ENCODE assay signal across 16 cellular contexts in the genomic region with DNA sequence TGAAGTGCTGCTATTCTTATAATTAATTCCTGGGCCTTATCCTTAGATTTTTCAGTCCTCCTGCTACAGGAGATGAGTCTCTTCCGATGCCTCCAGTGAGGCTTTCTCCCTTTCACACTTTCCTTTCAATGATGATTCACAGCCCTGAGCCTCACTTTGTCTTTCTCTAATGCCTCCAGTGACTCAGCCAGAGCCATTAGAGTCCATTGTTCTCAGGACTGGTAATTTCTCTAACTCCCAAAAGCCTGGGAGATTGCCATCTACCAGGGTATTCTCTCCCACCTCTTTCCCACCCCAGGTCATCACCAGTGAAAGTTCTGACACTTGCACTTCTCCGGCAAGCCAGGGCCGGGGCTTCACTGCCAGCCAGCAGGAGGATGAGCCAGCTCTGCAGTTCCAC. TPM values are rescaled to one million over a fixed set of nuclear protein-coding genes. Genes with fewer than 3 reads are reported as not detected.
DNase-seq lines count a peak whose midpoint lies in the region; ATAC-seq, FAIRE-seq and TF ChIP-seq lines count a peak whose summit lies in the region.
"Had no signal": no experiment of that assay in that cellular context is flagged by ENCODE, and none has a peak within 500 bp of the region (broad histone marks: within the 10 kb centered on the region; RNA-seq: fewer than 3 reads in every experiment).

No MANE protein-coding gene starts in this region.

- no peaks in the 10 kb centered on the region for H3K9me3 Mint-ChIP-seq in endothelial cell (ENCODE audit: unreplicated experiment)
- H3K9me3 Mint-ChIP-seq: natural killer cell treated with Interleukin-12 subunit alpha and Interleukin-12 subunit beta and Interleukin-15 and Interleukin-18, amount 100 ng/mL, for 72 hours had no signal

- no peaks in the 10 kb centered on the region for H3K79me2 ChIP-seq in GM23248 (ENCODE audit: insufficient read depth)

- no peak for TF ChIP-seq POLR2A in testis (IDR thresholded peaks at IDR 0.05)

- FAIRE-seq in RCC 7860 (lab: Jason Lieb, UNC), result no peak
- FAIRE-seq: G401.6, TTC549 had no signal

- no peaks in the 10 kb centered on the region for H3K36me3 Mint-ChIP-seq in endothelial cell (ENCODE audit: low read depth, unreplicated experiment)
- H3K36me3 Mint-ChIP-seq: natural killer cell treated with Interleukin-12 subunit alpha and Interleukin-12 subunit beta and Interleukin-15 and Interleukin-18, amount 100 ng/mL, for 72 hours had no signal

- no peak overlapping the region for H3K4me2 ChIP-seq in GM23248 (ENCODE audit: unreplicated experiment)

- no peaks in the 10 kb centered on the region for H3K9me2 ChIP-seq in GM23248 (ENCODE audit: insufficient read depth)

- H3K4me1 ChIP-seq in GM23248 (ENCODE audit: insufficient read depth), result no peaks in the 10 kb centered on the region
- peaks cover 0 to 10% of the 10 kb centered on the region in 2 donors for H3K4me1 ChIP-seq in left lung
- peaks cover under 1% of the 10 kb centered on the region for H3K4me1 ChIP-seq in testis

- intact Hi-C loops in left lung (cut with DNase I), result no loop called here
- intact Hi-C loops in testis (cut with DNase I; ENCODE audit: low total_unique reads), result no loop called here

- H2AFZ ChIP-seq in GM23248, result no peak overlapping the region

- H3K9me3 ChIP-seq in GM23248 (ENCODE audit: low read depth) (no peaks in the 10 kb centered on the region), left lung (no peaks in the 10 kb centered on the region), testis (no peaks in the 10 kb centered on the region)
- H3K9me3 ChIP-seq: gastroesophageal sphincter had no signal

- WGBS in GM23248 (ENCODE audit: low coverage in 1 of 2, low lambda C conversion rate in 2 of 2, missing lambda C conversion rate in 2 of 2), 2 experiments, result 60% methylated on average over 3 of the region's 3 CpGs
- WGBS in testis, 2 donors, result 92 to 93% methylated on average over 3 of the region's 3 CpGs

- no peak overlapping the region for H3K27ac ChIP-seq in GM23248
- no peak overlapping the region for H3K27ac ChIP-seq in left lung
- no peak overlapping the region for H3K27ac ChIP-seq in testis
- H3K27ac ChIP-seq: gastroesophageal sphincter had no signal

- peaks cover 22% of the 10 kb centered on the region for H3K4me1 Mint-ChIP-seq in endothelial cell (ENCODE audit: unreplicated experiment)

- peak overlapping the region; percentile 6 for H3K27ac Mint-ChIP-seq in endothelial cell (ENCODE audit: unreplicated experiment)
- H3K27ac Mint-ChIP-seq: natural killer cell treated with Interleukin-12 subunit alpha and Interleukin-12 subunit beta and Interleukin-15 and Interleukin-18, amount 100 ng/mL, for 72 hours had no signal

- ATAC-seq in left lung, result peak; percentile 16
- no peak for ATAC-seq in GM19463 (IDR thresholded peaks at IDR 0.05; ENCODE audit: unreplicated experiment)
- ATAC-seq: gastroesophageal sphincter had no signal

- no peaks in the 10 kb centered on the region for H3K36me3 ChIP-seq in GM23248 (ENCODE audit: low read depth)
- no peaks in the 10 kb centered on the region for H3K36me3 ChIP-seq in left lung
- no peaks in the 10 kb centered on the region for H3K36me3 ChIP-seq in testis (ENCODE audit: low read depth, missing control alignments)
- H3K36me3 ChIP-seq: gastroesophageal sphincter had no signal

- DNase-seq in GM23248 (peak; percentile 81), RCC 7860 (ENCODE audit: low spot score) (peak; percentile 39), endothelial cell (ENCODE audit: low spot score) (no peak), left lung (no peak), COR-L47 (lab: John Stamatoyannopoulos, UW) (no peak), testis (no peak)
- DNase-seq in effector CD4-positive, alpha-beta T cell, result no peak
- DNase-seq: activated CD8-positive, alpha-beta memory T cell treated with anti-CD3 and anti-CD28 coated beads for 24 hours; activated naive CD4-positive, alpha-beta T cell; NCI-H774; SIG-M5 had no signal

- H3K27me3 Mint-ChIP-seq in endothelial cell (ENCODE audit: unreplicated experiment), result peaks cover 5% of the 10 kb centered on the region

- no peak overlapping the region for H3K9ac ChIP-seq in GM23248

- in situ Hi-C loops in GM23248 (cut with MboI), result no loop called here

- TF ChIP-seq CTCF in endothelial cell (IDR thresholded peaks at IDR 0.05; ENCODE audit: unreplicated experiment) (no peak), left lung (IDR thresholded peaks at IDR 0.05) (no peak), testis (IDR thresholded peaks at IDR 0.05) (no peak)

- H4K20me1 ChIP-seq in GM23248 (ENCODE audit: insufficient read depth), result no peaks in the 10 kb centered on the region

- no peaks in the 10 kb centered on the region for H3F3A ChIP-seq in GM23248 (ENCODE audit: insufficient read depth)

- peaks cover 14% of the 10 kb centered on the region for H3K27me3 ChIP-seq in GM23248 (replicated peaks; ENCODE audit: insufficient read depth)
- no peaks in the 10 kb centered on the region for H3K27me3 ChIP-seq in left lung
- no peaks in the 10 kb centered on the region for H3K27me3 ChIP-seq in testis
- H3K27me3 ChIP-seq: gastroesophageal sphincter had no signal

- H3K4me3 ChIP-seq in GM23248 (no peak overlapping the region), left lung (no peak overlapping the region), testis (no peak overlapping the region)
- H3K4me3 ChIP-seq: gastroesophageal sphincter had no signal

- H3K4me3 Mint-ChIP-seq in endothelial cell (ENCODE audit: unreplicated experiment), result no peak overlapping the region
- H3K4me3 Mint-ChIP-seq: natural killer cell treated with Interleukin-12 subunit alpha and Interleukin-12 subunit beta and Interleukin-15 and Interleukin-18, amount 100 ng/mL, for 72 hours had no signal

RNA-seq across cellular contexts. Expression of gene ARGLU1, which starts 49.6 kb away (rescaled TPM):
- 38.4 and 55.8 TPM in 2 replicates for total RNA-seq in GM23248 (2014; rRNA removed; shearing (Covaris generic))
- 51.2 and 61.5 TPM in 2 replicates for polyA plus RNA-seq in GM23248 (2016; fragmentation: Nextera tagmentation; extraction: Ambion mirVana)
- total RNA-seq in endothelial cell (ENCODE audit: unreplicated experiment), result 242 TPM
- total RNA-seq in left lung, result 10 to 100 TPM; 67.3 to 84.2 TPM
- 100 to 1,000 TPM; 148 to 164 TPM for total RNA-seq in testis
- polyA plus RNA-seq in testis (ENCODE audit: insufficient read depth, low read depth, low replicate concordance), result 67.6 TPM

Comparison
In these comparisons a context has a peak if more than half of its experiments do, and no peak if none do; other contexts are left out.
1. DNase-seq: peak in GM23248 (single experiment) and RCC 7860 (single experiment); none in endothelial cell (single experiment), left lung (0 of 2), COR-L47 (single experiment), testis (single experiment) and effector CD4-positive, alpha-beta T cell (single experiment).